Comparison of ENCODE assay signal across 7 cellular contexts in the genomic region with DNA sequence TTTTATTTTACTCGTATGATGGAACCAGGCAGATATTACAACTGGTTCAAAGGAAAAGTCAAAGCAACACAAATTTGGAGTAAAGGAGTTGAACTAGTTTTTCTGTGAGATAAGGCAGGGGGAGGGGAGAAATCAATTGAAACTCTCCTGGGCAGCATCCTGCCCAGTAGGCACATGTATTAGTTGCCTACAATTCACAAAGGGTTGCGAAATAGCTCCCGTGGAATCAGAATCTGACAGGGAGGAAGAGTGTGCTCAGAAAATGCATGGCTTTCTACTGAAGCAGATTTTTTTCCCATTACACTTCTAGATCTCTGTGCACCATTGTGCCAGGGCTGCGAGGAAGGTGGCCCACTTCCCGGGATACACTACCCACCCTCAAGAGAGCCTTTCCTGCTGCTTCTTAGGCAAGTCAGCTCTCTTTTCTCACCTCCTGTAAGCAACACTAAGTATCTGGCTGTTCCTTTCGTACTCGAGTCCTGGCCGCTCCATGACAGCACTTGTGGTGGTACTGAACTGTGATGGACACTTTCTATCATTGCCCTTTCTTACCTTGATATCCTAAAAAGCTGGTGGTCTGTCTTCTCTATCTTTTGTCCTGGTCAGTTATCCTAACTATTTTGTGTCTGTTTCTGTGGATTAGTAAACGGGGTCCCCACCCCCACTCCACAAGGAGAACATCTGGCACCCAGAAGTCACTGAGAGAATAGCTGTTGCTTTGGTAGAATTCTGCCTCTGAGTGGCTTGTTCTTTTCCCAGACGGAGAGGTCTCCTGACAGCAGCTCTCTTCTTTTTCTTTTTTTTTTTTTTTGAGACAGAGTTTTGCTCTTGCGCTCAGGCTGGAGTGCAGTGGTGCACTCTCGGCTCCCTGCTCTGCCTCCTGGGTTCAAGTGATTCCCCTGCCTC.
DNase-seq lines count a peak whose midpoint lies in the region; ATAC-seq and TF ChIP-seq lines count a peak whose summit lies in the region.

No MANE protein-coding gene starts in this region.

- H3K27ac Mint-ChIP-seq in activated naive CD8-positive, alpha-beta T cell = peak overlapping the region; percentile 82

- H3K4me1 Mint-ChIP-seq in activated naive CD8-positive, alpha-beta T cell (ENCODE audit: low read depth) = peaks cover 78% of the 10 kb centered on the region

- H3K4me3 Mint-ChIP-seq in activated naive CD8-positive, alpha-beta T cell = no peak overlapping the region

- peaks cover 22% of the 10 kb centered on the region for H3K36me3 Mint-ChIP-seq in activated naive CD8-positive, alpha-beta T cell

- ATAC-seq in GM19043 (IDR thresholded peaks at IDR 0.05; ENCODE audit: low read depth, unreplicated experiment) (peak; percentile 0), HG03064 (IDR thresholded peaks at IDR 0.05; ENCODE audit: low read depth, unreplicated experiment) (peak; percentile 4), omental fat pad (ENCODE audit: low FRiP score) (peak; percentile 67)
- ATAC-seq in activated CD4-positive, CD25-positive, alpha-beta regulatory T cell treated with anti-CD3 and anti-CD28 coated beads, Interleukin-2, amount 50 U/mL, for 24 hours = no peak

- H3K9me3 Mint-ChIP-seq in activated naive CD8-positive, alpha-beta T cell (ENCODE audit: low read depth) = no peaks in the 10 kb centered on the region

- no peaks in the 10 kb centered on the region for H3K4me1 ChIP-seq in BE2C

- no peaks in the 10 kb centered on the region for H3K27me3 Mint-ChIP-seq in activated naive CD8-positive, alpha-beta T cell

- no peak overlapping the region for H3K4me3 ChIP-seq in BE2C (ENCODE audit: low read depth, low read length)

- DNase-seq in omental fat pad (ENCODE audit: low spot score) (no peak), BE2C (no peak)
- no peak for DNase-seq in activated CD4-positive, CD25-positive, alpha-beta regulatory T cell (lab: John Stamatoyannopoulos, UW)

- no peaks in the 10 kb centered on the region for H3K27me3 ChIP-seq in BE2C

- H3K36me3 ChIP-seq in BE2C = no peaks in the 10 kb centered on the region

- TF ChIP-seq CTCF in omental fat pad (IDR thresholded peaks at IDR 0.05) (no peak), BE2C (IDR thresholded peaks at IDR 0.05; ENCODE audit: low read depth, low read length) (no peak)

- no peaks in the 10 kb centered on the region for H3K9me3 ChIP-seq in BE2C

Comparison
In these comparisons a context has a peak if more than half of its experiments do, and no peak if none do; other contexts are left out.
1. ATAC-seq: peak in GM19043 (single experiment), HG03064 (single experiment) and omental fat pad (single experiment); none in activated CD4-positive, CD25-positive, alpha-beta regulatory T cell treated with anti-CD3 and anti-CD28 coated beads, Interleukin-2, amount 50 U/mL, for 24 hours (0 of 2).